ENCODE assay signal across 27 cellular contexts in genomic region chr11:73259406-73260126, GRCh38. TPM values are rescaled to one million over a fixed set of nuclear protein-coding genes. Genes with fewer than 3 reads are reported as not detected.
DNase-seq lines count a peak whose midpoint lies in the region; ATAC-seq, FAIRE-seq and TF ChIP-seq lines count a peak whose summit lies in the region.
"Had no signal": no experiment of that assay in that cellular context is flagged by ENCODE, and none has a peak within 500 bp of the region (broad histone marks: within the 10 kb centered on the region; RNA-seq: fewer than 3 reads in every experiment).

No MANE protein-coding gene starts in this region.

- H3K4me3 Mint-ChIP-seq in brain = no peak overlapping the region
- H3K4me3 Mint-ChIP-seq in nephron progenitor cell = no peak overlapping the region
- H3K4me3 Mint-ChIP-seq in type B pancreatic cell = no peak overlapping the region
- H3K4me3 Mint-ChIP-seq: activated CD8-positive, alpha-beta T cell treated with anti-CD3 and anti-CD28 coated beads, Interleukin-2, amount 10 ng/mL, durations not matched to agents 7 days and 5 days; activated T-cell treated with anti-CD3 and anti-CD28 coated beads, Interleukin-2, amount 50 U/mL, for 4 hours; CD4-positive, CD25-positive, alpha-beta regulatory T cell; GM23338; stimulated activated memory B cell treated with anti-CD40 and anti-IgM and Interleukin-4, amounts not matched to agents 10 μg/mL and 1 μg/mL and 100 μg/mL, for 72 hours had no signal

- H3K27ac Mint-ChIP-seq in brain = peak overlapping the region in 3 of 5 experiments; percentile 15 to 90 (median 56)
- peak overlapping the region; percentile 67 for H3K27ac Mint-ChIP-seq in nephron progenitor cell
- H3K27ac Mint-ChIP-seq in type B pancreatic cell = peak overlapping the region; percentile 51
- H3K27ac Mint-ChIP-seq: activated CD8-positive, alpha-beta T cell treated with anti-CD3 and anti-CD28 coated beads, Interleukin-2, amount 10 ng/mL, durations not matched to agents 7 days and 5 days; CD4-positive, CD25-positive, alpha-beta regulatory T cell; GM23338; stimulated activated memory B cell treated with anti-CD40 and anti-IgM and Interleukin-4, amounts not matched to agents 10 μg/mL and 1 μg/mL and 100 μg/mL, for 72 hours had no signal

- H3K27me3 Mint-ChIP-seq in brain (peaks cover 16% of the 10 kb centered on the region), nephron progenitor cell (ENCODE audit: low read depth, poor library complexity) (peaks cover 26% of the 10 kb centered on the region), type B pancreatic cell (peaks cover 4% of the 10 kb centered on the region)

- peak; percentile 45 for DNase-seq in activated effector memory CD4-positive, alpha-beta T cell treated with anti-CD3 and anti-CD28 coated beads, Interleukin-2, amount 50 U/mL, for 16 hours
- no peak for DNase-seq in activated effector memory CD4-positive, alpha-beta T cell treated with Interleukin-2 at 50 U/mL for 16 hours
- DNase-seq in nephron progenitor cell = peak; percentile 0
- peak; percentile 39 for DNase-seq in type B pancreatic cell (ENCODE audit: extremely low spot score, unreplicated experiment)
- DNase-seq in GM12891 (ENCODE audit: insufficient read length, low spot score) = no peak
- DNase-seq: activated CD4-positive, alpha-beta T cell treated with anti-CD3 and anti-CD28 coated beads for 4 hours; activated CD8-positive, alpha-beta T cell treated with anti-CD3 and anti-CD28 coated beads, Interleukin-2, amount 10 ng/mL, durations not matched to agents 7 days and 5 days; activated T-cell treated with anti-CD3 and anti-CD28 coated beads, Interleukin-2, amount 50 U/mL, for 4 hours; CD4-positive, CD25-positive, alpha-beta regulatory T cell; cerebellar nuclear complex; mammary epithelial cell; NCI-H1048; NCI-H1694; NCI-H82; SJCRH30; substantia nigra; SW 1271 had no signal

- H3K36me3 Mint-ChIP-seq in brain (no peaks in the 10 kb centered on the region), nephron progenitor cell (ENCODE audit: low read depth) (no peaks in the 10 kb centered on the region), type B pancreatic cell (no peaks in the 10 kb centered on the region)
- H3K36me3 Mint-ChIP-seq: CD4-positive, CD25-positive, alpha-beta regulatory T cell; stimulated activated memory B cell treated with anti-CD40 and anti-IgM and Interleukin-4, amounts not matched to agents 10 μg/mL and 1 μg/mL and 100 μg/mL, for 72 hours had no signal

- H3K9me3 Mint-ChIP-seq in brain (peaks cover 0 to 3% (median 0%) of the 10 kb centered on the region in 5 experiments), nephron progenitor cell (peaks cover 3% of the 10 kb centered on the region), type B pancreatic cell (no peaks in the 10 kb centered on the region)
- H3K9me3 Mint-ChIP-seq: activated T-cell treated with anti-CD3 and anti-CD28 coated beads, Interleukin-2, amount 50 U/mL, for 4 hours; GM23338; stimulated activated memory B cell treated with anti-CD40 and anti-IgM and Interleukin-4, amounts not matched to agents 10 μg/mL and 1 μg/mL and 100 μg/mL, for 72 hours had no signal

- FAIRE-seq in GM12891 (lab: Jason Lieb, UNC) = no peak
- FAIRE-seq: A549, D721Med, endothelial cell of umbilical vein had no signal

- no peak for ATAC-seq in GM21360 (IDR thresholded peaks at IDR 0.05; ENCODE audit: unreplicated experiment)
- no peak for ATAC-seq in HG03175 (IDR thresholded peaks at IDR 0.05; ENCODE audit: unreplicated experiment)
- ATAC-seq: A549; activated CD8-positive, alpha-beta T cell treated with anti-CD3 and anti-CD28 coated beads, Interleukin-2, amount 10 ng/mL, durations not matched to agents 7 days and 5 days; activated T-cell treated with anti-CD3 and anti-CD28 coated beads, Interleukin-2, amount 50 U/mL, for 4 hours; gastrocnemius medialis; GM23338; stimulated activated memory B cell treated with anti-CD40 and anti-IgM and Interleukin-4, amounts not matched to agents 10 μg/mL and 1 μg/mL and 100 μg/mL, for 72 hours had no signal

- TF ChIP-seq POLR2A in GM12891 (IDR thresholded peaks at IDR 0.05; ENCODE audit: low read depth, low read length) = no peak

- TF ChIP-seq CTCF in brain (conservative IDR thresholded peaks at IDR 0.05) (no peak), nephron progenitor cell (IDR thresholded peaks at IDR 0.05) (no peak), type B pancreatic cell (conservative IDR thresholded peaks at IDR 0.05) (no peak)

- H3K4me1 Mint-ChIP-seq in brain (peaks cover 12% of the 10 kb centered on the region), nephron progenitor cell (peaks cover 30% of the 10 kb centered on the region), type B pancreatic cell (ENCODE audit: unreplicated experiment) (peaks cover 7% of the 10 kb centered on the region)
- H3K4me1 Mint-ChIP-seq: CD4-positive, CD25-positive, alpha-beta regulatory T cell; stimulated activated memory B cell treated with anti-CD40 and anti-IgM and Interleukin-4, amounts not matched to agents 10 μg/mL and 1 μg/mL and 100 μg/mL, for 72 hours had no signal

TF ChIP-seq in GM12891, 5 proteins besides CTCF, POLR2A, EP300 and RAD21:
- no peak for TF ChIP-seq SPI1 (IDR thresholded peaks at IDR 0.05; ENCODE audit: low read depth, low read length)

RNA-seq across cellular contexts. Expression of gene P2RY6, which starts 12.6 kb away (rescaled TPM):
- polyA plus RNA-seq in brain (ENCODE audit: insufficient read depth, low read depth, low replicate concordance) = 0.49 TPM
- total RNA-seq in type B pancreatic cell (ENCODE audit: low replicate concordance) = 3.0 and 14.8 TPM in 2 replicates
- 0.23 TPM for polyA plus RNA-seq in GM12891 (2012; ENCODE audit: low read depth, missing spikeins)
- total RNA-seq: activated CD8-positive, alpha-beta T cell treated with anti-CD3 and anti-CD28 coated beads, Interleukin-2, amount 10 ng/mL, durations not matched to agents 7 days and 5 days; activated T-cell treated with anti-CD3 and anti-CD28 coated beads, Interleukin-2, amount 50 U/mL, for 4 hours; CD4-positive, CD25-positive, alpha-beta regulatory T cell; endothelial cell of umbilical vein; GM23338; NCI-H460; SJCRH30 had no signal
- polyA plus RNA-seq: CD4-positive, CD25-positive, alpha-beta regulatory T cell; GM23338 had no signal

RNA-seq across cellular contexts. Expression of gene P2RY2, which starts 41.5 kb away (rescaled TPM):
- polyA plus RNA-seq in brain (ENCODE audit: insufficient read depth, low read depth, low replicate concordance) = 0.25 TPM
- total RNA-seq in type B pancreatic cell (ENCODE audit: low replicate concordance) = 12.1 and 25.3 TPM in 2 replicates
- polyA plus RNA-seq in GM12891 (2012; ENCODE audit: low read depth, missing spikeins) = 0.05 TPM
- total RNA-seq: activated CD8-positive, alpha-beta T cell treated with anti-CD3 and anti-CD28 coated beads, Interleukin-2, amount 10 ng/mL, durations not matched to agents 7 days and 5 days; activated T-cell treated with anti-CD3 and anti-CD28 coated beads, Interleukin-2, amount 50 U/mL, for 4 hours; CD4-positive, CD25-positive, alpha-beta regulatory T cell; NCI-H460; SJCRH30 had no signal
- polyA plus RNA-seq: CD4-positive, CD25-positive, alpha-beta regulatory T cell had no signal

RNA-seq across cellular contexts. Expression of gene ARHGEF17, which starts 48.5 kb away (rescaled TPM):
- 21.9 TPM for polyA plus RNA-seq in brain (ENCODE audit: insufficient read depth, low read depth, low replicate concordance)
- total RNA-seq in type B pancreatic cell (ENCODE audit: low replicate concordance) = 29.2 and 69.7 TPM in 2 replicates
- polyA plus RNA-seq in GM12891 (2012; ENCODE audit: low read depth, missing spikeins) = 2.6 TPM
- polyA plus RNA-seq: CD4-positive, CD25-positive, alpha-beta regulatory T cell had no signal

Comparison
In these comparisons a context has a peak if more than half of its experiments do, and no peak if none do; other contexts are left out.
1. DNase-seq: peak in activated effector memory CD4-positive, alpha-beta T cell treated with anti-CD3 and anti-CD28 coated beads, Interleukin-2, amount 50 U/mL, for 16 hours (single experiment), nephron progenitor cell (single experiment) and type B pancreatic cell (single experiment); none in activated effector memory CD4-positive, alpha-beta T cell treated with Interleukin-2 at 50 U/mL for 16 hours (single experiment) and GM12891 (single experiment).
2. Peak in every context shown above with its lines, with median percentiles within 50 percentile points of each other: H3K27ac Mint-ChIP-seq.